In the genomic region with DNA sequence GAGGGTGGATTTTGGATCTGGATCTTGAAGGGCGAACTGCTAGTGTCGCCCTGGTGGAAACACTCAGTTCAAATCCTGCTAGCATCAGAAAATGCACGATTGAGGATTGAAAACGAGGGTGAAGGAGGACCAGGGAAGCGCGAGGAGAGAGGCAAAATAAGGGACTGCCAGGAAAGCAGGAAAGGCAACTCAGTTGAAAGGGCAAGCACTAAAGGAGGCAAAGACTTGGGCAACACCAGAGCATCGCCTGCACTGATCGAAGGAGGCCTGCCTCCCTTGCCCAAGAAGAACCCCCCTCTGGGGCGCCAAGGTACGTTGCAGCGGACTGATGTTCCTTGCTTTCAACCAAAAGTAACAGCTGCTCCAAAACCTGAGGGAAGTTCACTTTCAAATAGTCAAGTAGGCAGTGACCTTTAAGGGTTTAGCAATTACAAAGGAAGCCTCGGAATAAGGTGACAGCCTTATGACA, we compare ENCODE assay signal across 11 cellular contexts. TPM values are rescaled to one million over a fixed set of nuclear protein-coding genes. Genes with fewer than 3 reads are reported as not detected.
DNase-seq lines count a peak whose midpoint lies in the region; TF ChIP-seq lines count a peak whose summit lies in the region.
"Had no signal": no experiment of that assay in that cellular context is flagged by ENCODE, and none has a peak within 500 bp of the region (broad histone marks: within the 10 kb centered on the region; RNA-seq: fewer than 3 reads in every experiment).

No MANE protein-coding gene starts in this region.

- no peak overlapping the region for H3K27ac ChIP-seq in mammary epithelial cell (ENCODE audit: insufficient read depth, low read depth, low read length)
- no peak overlapping the region for H3K27ac ChIP-seq in rectal smooth muscle tissue (ENCODE audit: low read depth, low read length)
- no peak overlapping the region for H3K27ac ChIP-seq in spleen

- TF ChIP-seq CTCF in Caco-2 (IDR thresholded peaks at IDR 0.05; ENCODE audit: insufficient read depth in 1 of 2, low read depth in 1 of 2, low read length in 1 of 2, severe bottlenecking in 1 of 2, unreplicated experiment in 1 of 2) (no peak), mammary epithelial cell (conservative IDR thresholded peaks at IDR 0.05 in 1 of 2, IDR thresholded peaks at IDR 0.05 in 1 of 2; ENCODE audit: extremely low read depth in 1 of 2, insufficient read depth in 1 of 2, low read depth in 1 of 2, low read length in 2 of 2) (no peak), spleen (IDR thresholded peaks at IDR 0.05 in 8 of 11, conservative IDR thresholded peaks at IDR 0.05 in 3 of 11) (no peak)

- BruUV-seq in Caco-2 (replicated peaks; lab: Mats Ljungman, UMichigan) (no TSS peak), mammary epithelial cell (replicated peaks; lab: Mats Ljungman, UMichigan) (no TSS peak)

- in situ Hi-C loops in mammary epithelial cell (cut with MboI; ENCODE audit: low sequenced_read_pairs in 2 of 2) = no loop called here

- H3K9ac ChIP-seq in mammary epithelial cell (ENCODE audit: insufficient read depth, low read length) (no peak overlapping the region), rectal smooth muscle tissue (ENCODE audit: low read length) (no peak overlapping the region)

- no peaks in the 10 kb centered on the region for H4K20me1 ChIP-seq in mammary epithelial cell (ENCODE audit: insufficient read depth, low read length)

- CTCF ChIA-PET in Caco-2 (lab: Charles Lee) = no interaction called here
- CTCF ChIA-PET in mammary epithelial cell (lab: Charles Lee; ENCODE audit: low non-redundant PET) = no interaction called here

- no peak overlapping the region for H3K27ac Mint-ChIP-seq in Caco-2 (ENCODE audit: unreplicated experiment)

- H3K36me3 ChIP-seq in Caco-2 (ENCODE audit: control insufficient read depth, insufficient read depth, low read length) (no peaks in the 10 kb centered on the region), mammary epithelial cell (ENCODE audit: insufficient read depth, low read length) (no peaks in the 10 kb centered on the region), rectal smooth muscle tissue (ENCODE audit: control insufficient read depth, insufficient read depth, low read length) (no peaks in the 10 kb centered on the region), spleen (no peaks in the 10 kb centered on the region)

- POLR2A ChIA-PET in Caco-2 (lab: Charles Lee) = no interaction called here

- H3K4me1 Mint-ChIP-seq in Caco-2 (ENCODE audit: low read depth, unreplicated experiment) = no peaks in the 10 kb centered on the region

- peaks cover 5% of the 10 kb centered on the region for H3K27me3 Mint-ChIP-seq in Caco-2 (ENCODE audit: insufficient read depth, unreplicated experiment)

- no peaks in the 10 kb centered on the region for H3K36me3 Mint-ChIP-seq in Caco-2 (ENCODE audit: insufficient read depth, unreplicated experiment)

- H3K27me3 ChIP-seq in Caco-2 (replicated peaks; ENCODE audit: control insufficient read depth, insufficient read depth, low read length) (no peaks in the 10 kb centered on the region), mammary epithelial cell (ENCODE audit: insufficient read depth, low read length) (no peaks in the 10 kb centered on the region), rectal smooth muscle tissue (ENCODE audit: control insufficient read depth, insufficient read depth, low read length) (no peaks in the 10 kb centered on the region), spleen (replicated peaks in 1 of 7) (peaks cover 0 to 23% (median 7%) of the 10 kb centered on the region in 7 donors)

- H3K4me3 Mint-ChIP-seq in Caco-2 (ENCODE audit: unreplicated experiment) = peak overlapping the region; percentile 66

- no peaks in the 10 kb centered on the region for H3K9me3 Mint-ChIP-seq in Caco-2 (ENCODE audit: unreplicated experiment)

- H3K4me3 ChIP-seq in Caco-2 (ENCODE audit: low read depth, low read length) = no peak overlapping the region; the same call in 1 of the 2 replicates
- H3K4me3 ChIP-seq in mammary epithelial cell (replicated peaks in 1 of 3; ENCODE audit: insufficient read depth in 1 of 3, low read depth in 2 of 3, low read length in 3 of 3) = peak overlapping the region in 1 of 3 experiments; percentile 0
- peak overlapping the region; percentile 57 for H3K4me3 ChIP-seq in iPS-18c (ENCODE audit: insufficient read depth, low read depth, low read length)
- H3K4me3 ChIP-seq in rectal smooth muscle tissue (ENCODE audit: low read length) = peak overlapping the region; percentile 64
- H3K4me3 ChIP-seq in spleen = peak overlapping the region in 3 of 8 donors; percentile 12 to 36 (median 18)

- peak overlapping the region; percentile 86 for H3K4me2 ChIP-seq in mammary epithelial cell (ENCODE audit: insufficient read depth, low read depth, low read length)

- H3K9me3 ChIP-seq in Caco-2 = no peaks in the 10 kb centered on the region
- no peaks in the 10 kb centered on the region for H3K9me3 ChIP-seq in mammary epithelial cell (replicated peaks; ENCODE audit: insufficient read depth, low read length)
- no peaks in the 10 kb centered on the region for H3K9me3 ChIP-seq in iPS-18c (ENCODE audit: control insufficient read depth, insufficient read depth, low read length)
- H3K9me3 ChIP-seq in spleen = no peaks in the 10 kb centered on the region

- H2AFZ ChIP-seq in mammary epithelial cell (ENCODE audit: low read depth, low read length) = peak overlapping the region; percentile 77

- 45% methylated on average over 11 of the region's 12 CpGs for WGBS in mammary epithelial cell (ENCODE audit: low coverage, missing lambda C conversion rate)
- WGBS in spleen, 5 donors = 29 to 46% (median 34%) methylated on average over 12 of the region's 12 CpGs

- intact Hi-C loops in Caco-2 (cut with micrococcal nuclease; ENCODE audit: unreplicated experiment) = loop anchor here (2.0 kb wide), 1 partner anchor 31 kb away; no protein-coding TSS in a partner anchor
- intact Hi-C loops in mammary epithelial cell (cut with micrococcal nuclease) = no loop called here
- intact Hi-C loops in spleen (cut with DNase I; ENCODE audit: low total_unique reads) = no loop called here

- H3K79me2 ChIP-seq in mammary epithelial cell (ENCODE audit: insufficient read depth, low read length) = no peaks in the 10 kb centered on the region

- H3K4me1 ChIP-seq in Caco-2 (no peaks in the 10 kb centered on the region), mammary epithelial cell (ENCODE audit: insufficient read depth, low read length) (peaks cover 3% of the 10 kb centered on the region), rectal smooth muscle tissue (ENCODE audit: control insufficient read depth, insufficient read depth, low read length) (peaks cover 7% of the 10 kb centered on the region), spleen (peaks cover 0 to 14% (median 0%) of the 10 kb centered on the region in 6 donors)

- dilution Hi-C loops in mammary epithelial cell (cut with HindIII; ENCODE audit: low sequenced_read_pairs) = no loop called here

- no peak for TF ChIP-seq POLR2A in spleen (IDR thresholded peaks at IDR 0.05)
- no peak for TF ChIP-seq POLR2A in erythroblast (IDR thresholded peaks at IDR 0.05; ENCODE audit: low read length)

- DNase-seq in Caco-2 (no peak), mammary epithelial cell (no peak), NOMO-1 treated with DMSO at 0.1 percent for 48 hours (lab: John Stamatoyannopoulos, UW; ENCODE audit: unreplicated experiment) (no peak), spleen (no peak), erythroblast (lab: John Stamatoyannopoulos, UW) (no peak)
- DNase-seq in activated CD4-positive, alpha-beta T cell treated with anti-CD3 and anti-CD28 coated beads, Interleukin-2, amount 50 U/mL, for 4 hours = no peak
- DNase-seq: stimulated activated CD4-positive, alpha-beta T cell treated with anti-CD3 and anti-CD28 coated beads, Interleukin-12 subunit alpha, Interleukin-12 subunit beta, amount 100 ng/mL, for 4 hours; stimulated activated naive CD4-positive, alpha-beta T cell treated with Interleukin-2 at 50 U/mL for 16 hours had no signal

RNA-seq across cellular contexts. Expression of a gene that starts 0.3 kb away (rescaled TPM):
- 1.2 and 1.3 TPM in 2 replicates for total RNA-seq in Caco-2 (2022)
- total RNA-seq in mammary epithelial cell = under 1 TPM in 1 of 2 donors, not detected in 1; 0.50 TPM
- polyA plus RNA-seq in mammary epithelial cell = not detected
- polyA minus RNA-seq in mammary epithelial cell = not detected
- 1 to 10 TPM in 2 of 7 donors, under 1 TPM in 5; 0.13 to 2.9 (median 0.60) TPM for total RNA-seq in spleen
- polyA plus RNA-seq in spleen = under 1 TPM; 0.39 to 0.93 (median 0.93) TPM
- total RNA-seq: NCI-H460 had no signal
